In the genomic region with DNA sequence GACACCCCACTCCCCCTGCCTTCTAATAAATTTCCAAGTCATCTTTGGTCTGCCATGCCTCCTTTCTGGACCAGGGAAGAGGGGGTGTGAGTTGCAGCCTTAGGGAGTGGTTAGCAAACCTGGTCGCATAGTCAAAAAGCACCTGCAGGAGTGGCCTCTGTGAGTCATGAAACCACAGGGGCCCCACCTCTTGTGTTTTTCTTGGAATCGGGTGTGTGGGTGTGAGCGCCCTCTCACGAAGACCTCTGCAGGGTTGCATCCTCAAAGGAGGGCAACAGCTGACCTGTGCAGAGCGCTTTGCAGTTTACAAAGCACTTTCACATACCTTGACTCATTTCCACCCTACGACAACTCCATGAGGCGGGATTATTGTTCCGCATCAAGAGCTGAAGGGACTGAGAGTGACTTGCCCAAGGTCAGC, we compare ENCODE assay signal across 8 cellular contexts. TPM values are rescaled to one million over a fixed set of nuclear protein-coding genes. Genes with fewer than 3 reads are reported as not detected.
A peak's percentile ranks its signal among the peaks of the same experiment; 100 is the strongest.
DNase-seq lines count a peak whose midpoint lies in the region; ATAC-seq and TF ChIP-seq lines count a peak whose summit lies in the region.
"Had no signal": no experiment of that assay in that cellular context is flagged by ENCODE, and none has a peak within 500 bp of the region (broad histone marks: within the 10 kb centered on the region; RNA-seq: fewer than 3 reads in every experiment).

No MANE protein-coding gene starts in this region.

- ATAC-seq in HG02678 (IDR thresholded peaks at IDR 0.05; ENCODE audit: unreplicated experiment) (peak; percentile 70), GM19397 (IDR thresholded peaks at IDR 0.05; ENCODE audit: unreplicated experiment) (no peak)

- WGBS in endodermal cell (ENCODE audit: insufficient coverage in 1 of 2, insufficient read length in 1 of 2), 2 experiments = 89% methylated on average over 7 to 8 of the region's 8 CpGs
- 61 to 87% (median 71%) methylated on average over 5 to 8 of the region's 8 CpGs for WGBS in spleen, 5 donors

- peaks cover 2% of the 10 kb centered on the region for H3K9me3 Mint-ChIP-seq in endodermal cell

- no peak overlapping the region for H3K9ac ChIP-seq in endodermal cell (ENCODE audit: extremely low read depth, low read length, poor library complexity, severe bottlenecking)

- H3K4me1 ChIP-seq in endodermal cell (ENCODE audit: control insufficient read depth, insufficient read depth, low read length) (peaks cover 3% of the 10 kb centered on the region), spleen (peaks cover 0 to 5% (median 0%) of the 10 kb centered on the region in 6 donors)

- TF ChIP-seq CTCF in endodermal cell (conservative IDR thresholded peaks at IDR 0.05) = no peak
- no peak for TF ChIP-seq CTCF in dorsolateral prefrontal cortex (IDR thresholded peaks at IDR 0.05 in 54 of 56, conservative IDR thresholded peaks at IDR 0.05 in 2 of 56; ENCODE audit: low read depth in 1 of 56, partially characterized antibody in 56 of 56)
- TF ChIP-seq CTCF in spleen (IDR thresholded peaks at IDR 0.05 in 8 of 11, conservative IDR thresholded peaks at IDR 0.05 in 3 of 11) = no peak

- TF ChIP-seq POLR2A in spleen (IDR thresholded peaks at IDR 0.05) = no peak

- DNase-seq in activated CD4-positive, CD25-positive, alpha-beta regulatory T cell treated with anti-CD3 and anti-CD28 coated beads, Interleukin-2, amount 50 U/mL, for 72 hours = peak; percentile 77
- peak; percentile 62 for DNase-seq in endodermal cell
- DNase-seq in stimulated activated naive CD4-positive, alpha-beta T cell treated with Interleukin-2 at 50 U/mL for 16 hours (lab: John Stamatoyannopoulos, UW) = peak; percentile 89
- no peak for DNase-seq in dorsolateral prefrontal cortex
- DNase-seq in spleen = no peak

- H3K36me3 Mint-ChIP-seq in endodermal cell (ENCODE audit: low read depth) = no peaks in the 10 kb centered on the region

- H3K4me3 Mint-ChIP-seq in endodermal cell = no peak overlapping the region

- H3K9me3 ChIP-seq in endodermal cell (ENCODE audit: control insufficient read depth, low read length) (no peaks in the 10 kb centered on the region), spleen (no peaks in the 10 kb centered on the region)

- H3K27ac Mint-ChIP-seq in endodermal cell = no peak overlapping the region

- H3K36me3 ChIP-seq in endodermal cell (ENCODE audit: control insufficient read depth, insufficient read depth, low read length) = no peaks in the 10 kb centered on the region
- H3K36me3 ChIP-seq in spleen = no peaks in the 10 kb centered on the region

- H3K27me3 Mint-ChIP-seq in endodermal cell (ENCODE audit: insufficient read depth) = peaks cover 44% of the 10 kb centered on the region

- intact Hi-C loops in dorsolateral prefrontal cortex (cut with DNase I) = no loop called here
- intact Hi-C loops in spleen (cut with DNase I; ENCODE audit: low total_unique reads) = no loop called here

- H3K4me3 ChIP-seq in endodermal cell (ENCODE audit: low read length) (no peak overlapping the region), dorsolateral prefrontal cortex (no peak overlapping the region), spleen (no peak overlapping the region)

- no peaks in the 10 kb centered on the region for H3K27me3 ChIP-seq in endodermal cell (ENCODE audit: control insufficient read depth, insufficient read depth, low read length, poor library complexity, severe bottlenecking)
- H3K27me3 ChIP-seq in dorsolateral prefrontal cortex = peaks cover 0 to 15% (median 0%) of the 10 kb centered on the region in 45 donors
- peaks cover 0 to 27% (median 0%) of the 10 kb centered on the region in 7 donors for H3K27me3 ChIP-seq in spleen (replicated peaks in 1 of 7)

- H3K4me1 Mint-ChIP-seq in endodermal cell = peaks cover 17% of the 10 kb centered on the region

- H3K27ac ChIP-seq in endodermal cell (ENCODE audit: low read depth, low read length) = no peak overlapping the region
- no peak overlapping the region for H3K27ac ChIP-seq in dorsolateral prefrontal cortex
- H3K27ac ChIP-seq in spleen = peak overlapping the region in 1 of 8 donors; percentile 40

RNA-seq across cellular contexts. Expression of gene TEX48, which starts 36.8 kb away (rescaled TPM):
- not detected for total RNA-seq in endodermal cell
- polyA plus RNA-seq in endodermal cell (2013, experiment 1 of 2) = not detected
- polyA plus RNA-seq in endodermal cell (2013, experiment 2 of 2) = not detected
- total RNA-seq in dorsolateral prefrontal cortex = not detected
- not detected for total RNA-seq in spleen
- not detected for polyA plus RNA-seq in spleen
- total RNA-seq: LHCN-M2 had no signal

Comparison
In these comparisons a context has a peak if more than half of its experiments do, and no peak if none do; other contexts are left out.
1. DNase-seq: peak in activated CD4-positive, CD25-positive, alpha-beta regulatory T cell treated with anti-CD3 and anti-CD28 coated beads, Interleukin-2, amount 50 U/mL, for 72 hours (single experiment), endodermal cell (single experiment) and stimulated activated naive CD4-positive, alpha-beta T cell treated with Interleukin-2 at 50 U/mL for 16 hours (single experiment); none in dorsolateral prefrontal cortex (0 of 10) and spleen (single experiment).